ENCODE assay signal across 25 cellular contexts in genomic region chr3:40079845-40080240, GRCh38.
DNase-seq lines count a peak whose midpoint lies in the region; ATAC-seq and TF ChIP-seq lines count a peak whose summit lies in the region.
"Had no signal": no experiment of that assay in that cellular context is flagged by ENCODE, and none has a peak within 500 bp of the region (broad histone marks: within the 10 kb centered on the region; RNA-seq: fewer than 3 reads in every experiment).

No MANE protein-coding gene starts in this region.

- H3K36me3 ChIP-seq in RWPE2 (ENCODE audit: low read depth) = no peaks in the 10 kb centered on the region
- no peaks in the 10 kb centered on the region for H3K36me3 ChIP-seq in effector memory CD4-positive, alpha-beta T cell (ENCODE audit: control insufficient read depth, insufficient read depth, low read length)
- H3K36me3 ChIP-seq: BE2C, neural progenitor cell, prostate gland had no signal

- H3K27ac ChIP-seq in RWPE2 (ENCODE audit: poor library complexity, severe bottlenecking) = peak overlapping the region; percentile 44
- no peak overlapping the region for H3K27ac ChIP-seq in effector memory CD4-positive, alpha-beta T cell (ENCODE audit: insufficient read depth, low read length, poor library complexity, severe bottlenecking)
- H3K27ac ChIP-seq: neural progenitor cell, prostate gland had no signal

- peak; percentile 66; the same call in 2 of the 3 replicates for ATAC-seq in RWPE2 (ENCODE audit: low read depth)
- ATAC-seq: activated CD4-positive, alpha-beta T cell treated with anti-CD3 and anti-CD28 coated beads for 36 hours; activated T-cell treated with anti-CD3 and anti-CD28 coated beads, Interleukin-2, amount 50 U/mL, for 4 hours; K562; T-helper 17 cell had no signal

- H3K9me3 ChIP-seq in RWPE2 (ENCODE audit: severe bottlenecking) = no peaks in the 10 kb centered on the region
- H3K9me3 ChIP-seq in effector memory CD4-positive, alpha-beta T cell (ENCODE audit: control insufficient read depth, low read length) = no peaks in the 10 kb centered on the region
- H3K9me3 ChIP-seq: BE2C, prostate gland had no signal

- H3K4me1 ChIP-seq in RWPE2 (ENCODE audit: insufficient read depth, poor library complexity, severe bottlenecking) = peaks cover 14% of the 10 kb centered on the region
- H3K4me1 ChIP-seq in effector memory CD4-positive, alpha-beta T cell (ENCODE audit: control insufficient read depth, insufficient read depth, low read length, poor library complexity, severe bottlenecking) = no peaks in the 10 kb centered on the region
- H3K4me1 ChIP-seq: BE2C, neural progenitor cell, prostate gland had no signal

- DNase-seq in AG08395 (ENCODE audit: low spot score) = peak; percentile 22
- DNase-seq in RWPE2 (ENCODE audit: low spot score) = no peak
- DNase-seq in dermis blood vessel endothelial cell = peak; percentile 18
- DNase-seq in kidney glomerular epithelial cell (lab: John Stamatoyannopoulos, UW) = peak; percentile 45
- DNase-seq in KG1 (lab: John Stamatoyannopoulos, UW) = no peak
- no peak for DNase-seq in effector memory CD4-positive, alpha-beta T cell
- DNase-seq in anterior cingulate cortex (lab: John Stamatoyannopoulos, UW) = no peak
- DNase-seq in LoVo (ENCODE audit: low spot score) = no peak
- DNase-seq: activated CD4-positive, alpha-beta T cell treated with anti-CD3 and anti-CD28 coated beads for 36 hours; activated CD8-positive, alpha-beta memory T cell treated with anti-CD3 and anti-CD28 coated beads for 24 hours; activated naive CD4-positive, alpha-beta T cell treated with Interleukin-2 at 50 U/mL for 16 hours; activated T-cell treated with anti-CD3 and anti-CD28 coated beads, Interleukin-2, amount 50 U/mL, for 4 hours; BE2C; DMS53; dorsolateral prefrontal cortex; MV-4-11; NCI-H187; NCI-H526 treated with DMSO at 0.1 percent for 48 hours; stimulated activated CD4-positive, alpha-beta T cell treated with anti-CD3 and anti-CD28 coated beads, Interleukin-1b, Interleukin-23, amount 100 ng/mL, for 48 hours; substantia nigra; T-helper 17 cell had no signal

- H3K4me3 ChIP-seq in RWPE2 (ENCODE audit: severe bottlenecking) = no peak overlapping the region
- no peak overlapping the region for H3K4me3 ChIP-seq in effector memory CD4-positive, alpha-beta T cell (ENCODE audit: insufficient read depth, low read depth, low read length, poor library complexity, severe bottlenecking)
- H3K4me3 ChIP-seq: dorsolateral prefrontal cortex, K562, lung, neural progenitor cell, prostate gland had no signal

- TF ChIP-seq CTCF in RWPE2 (IDR thresholded peaks at IDR 0.05; ENCODE audit: poor library complexity, severe bottlenecking) = no peak

- no peaks in the 10 kb centered on the region for H3K27me3 ChIP-seq in RWPE2 (ENCODE audit: insufficient read depth, poor library complexity, severe bottlenecking)
- no peaks in the 10 kb centered on the region for H3K27me3 ChIP-seq in effector memory CD4-positive, alpha-beta T cell (replicated peaks; ENCODE audit: control insufficient read depth, insufficient read depth, low read length, poor library complexity, severe bottlenecking)
- H3K27me3 ChIP-seq: BE2C, dorsolateral prefrontal cortex, neural progenitor cell had no signal

Comparison
In these comparisons a context has a peak if more than half of its experiments do, and no peak if none do; other contexts are left out.
1. DNase-seq: peak in AG08395 (single experiment), dermis blood vessel endothelial cell (single experiment) and kidney glomerular epithelial cell (single experiment); none in RWPE2 (single experiment), KG1 (single experiment), effector memory CD4-positive, alpha-beta T cell (0 of 3), anterior cingulate cortex (0 of 58) and LoVo (single experiment).